9 cellular contexts compared by ENCODE assay signal in genomic region chr3:176663819-176664218, GRCh38.
DNase-seq lines count a peak whose midpoint lies in the region; ATAC-seq and TF ChIP-seq lines count a peak whose summit lies in the region.
"Had no signal": no experiment of that assay in that cellular context is flagged by ENCODE, and none has a peak within 500 bp of the region (broad histone marks: within the 10 kb centered on the region; RNA-seq: fewer than 3 reads in every experiment).

No MANE protein-coding gene starts in this region.

- 11% methylated on average over 5 of the region's 5 CpGs for WGBS in SK-N-SH (ENCODE audit: low lambda C conversion rate)

- no peak overlapping the region for H2AFZ ChIP-seq in SK-N-SH (ENCODE audit: low read depth)

- no peaks in the 10 kb centered on the region for H3K79me2 ChIP-seq in SK-N-SH (ENCODE audit: insufficient read depth)

- no peak overlapping the region for H3K4me3 ChIP-seq in SK-N-SH (ENCODE audit: low read depth in 2 of 2, low read length in 1 of 2)
- no peak overlapping the region for H3K4me3 ChIP-seq in naive thymus-derived CD4-positive, alpha-beta T cell (ENCODE audit: low read length)

- no peak overlapping the region; a peak in 1 of 4 replicates for H3K27ac ChIP-seq in SK-N-SH (ENCODE audit: low read depth in 2 of 2, low read length in 1 of 2)
- H3K27ac ChIP-seq in naive thymus-derived CD4-positive, alpha-beta T cell (ENCODE audit: low read depth, low read length), result no peak overlapping the region

- no peak overlapping the region for H3K27ac Mint-ChIP-seq in naive thymus-derived CD4-positive, alpha-beta T cell
- H3K27ac Mint-ChIP-seq: T-helper 1 cell treated with Interleukin-12 subunit alpha and Interleukin-12 subunit beta and Interleukin-4 antibody, amounts not matched to agents 30 μg/mL and 1 μg/mL, for 36 hours had no signal

- no peaks in the 10 kb centered on the region for H3K36me3 Mint-ChIP-seq in naive thymus-derived CD4-positive, alpha-beta T cell

- TF ChIP-seq EP300 in SK-N-SH (IDR thresholded peaks at IDR 0.05; ENCODE audit: borderline replicate concordance in 1 of 2, low read depth in 1 of 2, low read length in 1 of 2), result no peak

- no peaks in the 10 kb centered on the region for H4K20me1 ChIP-seq in SK-N-SH (ENCODE audit: insufficient read depth)

- CTCF ChIA-PET in SK-N-SH (lab: Yijun Ruan, JAX), result interaction anchor here (0.6 to 2.7 kb wide), 14 partner anchors 8 to 1307 kb away, joined by 3 to 14 read pairs (median 4); no protein-coding TSS in a partner anchor
- CTCF ChIA-PET in naive thymus-derived CD4-positive, alpha-beta T cell (lab: Charles Lee), result no interaction called here

- no peaks in the 10 kb centered on the region for H3K4me1 Mint-ChIP-seq in naive thymus-derived CD4-positive, alpha-beta T cell

- H3K9me2 ChIP-seq in SK-N-SH, result no peaks in the 10 kb centered on the region

- peak; percentile 48 for TF ChIP-seq CTCF in SK-N-SH (IDR thresholded peaks at IDR 0.05)

- TF ChIP-seq RAD21 in SK-N-SH (IDR thresholded peaks at IDR 0.05; ENCODE audit: low read length), result peak; percentile 81

- no peaks in the 10 kb centered on the region for H3F3A ChIP-seq in SK-N-SH (replicated peaks; ENCODE audit: insufficient read depth)

- no peak overlapping the region for H3K4me3 Mint-ChIP-seq in naive thymus-derived CD4-positive, alpha-beta T cell
- H3K4me3 Mint-ChIP-seq: T-helper 1 cell treated with Interleukin-12 subunit alpha and Interleukin-12 subunit beta and Interleukin-4 antibody, amounts not matched to agents 30 μg/mL and 1 μg/mL, for 36 hours had no signal

- H3K9me3 ChIP-seq in SK-N-SH, result peaks cover 4% of the 10 kb centered on the region; the same call in 1 of the 2 replicates
- no peaks in the 10 kb centered on the region for H3K9me3 ChIP-seq in naive thymus-derived CD4-positive, alpha-beta T cell (ENCODE audit: control insufficient read depth in 2 of 3, low read length in 3 of 3)

- no peak for ATAC-seq in GM19324 (IDR thresholded peaks at IDR 0.05; ENCODE audit: low FRiP score, unreplicated experiment)
- no peak for ATAC-seq in naive thymus-derived CD4-positive, alpha-beta T cell

- DNase-seq in GM04504 (ENCODE audit: low read depth), result peak; percentile 51
- peak; percentile 35 for DNase-seq in NCI-H1092 (lab: John Stamatoyannopoulos, UW)
- peak; percentile 29 for DNase-seq in SK-N-SH
- peak; percentile 10 for DNase-seq in glomerular visceral epithelial cell (ENCODE audit: extremely low spot score)
- peak; percentile 41 for DNase-seq in stromal cell of bone marrow (ENCODE audit: low read depth)
- DNase-seq in naive thymus-derived CD4-positive, alpha-beta T cell, result no peak
- DNase-seq in T-helper 2 cell, result no peak

- no peak overlapping the region for H3K4me2 ChIP-seq in SK-N-SH

- peaks cover 0 to 15% (median 0%) of the 10 kb centered on the region in 11 donors for H3K9me3 Mint-ChIP-seq in naive thymus-derived CD4-positive, alpha-beta T cell
- H3K9me3 Mint-ChIP-seq: T-helper 1 cell treated with Interleukin-12 subunit alpha and Interleukin-12 subunit beta and Interleukin-4 antibody, amounts not matched to agents 30 μg/mL and 1 μg/mL, for 36 hours had no signal

- H3K27me3 ChIP-seq in SK-N-SH (ENCODE audit: insufficient read depth), result no peaks in the 10 kb centered on the region
- no peaks in the 10 kb centered on the region for H3K27me3 ChIP-seq in naive thymus-derived CD4-positive, alpha-beta T cell (ENCODE audit: control insufficient read depth in 2 of 2, insufficient read depth in 2 of 2, low read length in 2 of 2)

- H3K27me3 Mint-ChIP-seq in naive thymus-derived CD4-positive, alpha-beta T cell, result peaks cover 0 to 18% (median 3%) of the 10 kb centered on the region in 5 donors

- intact Hi-C loops in naive thymus-derived CD4-positive, alpha-beta T cell (cut with micrococcal nuclease), result no loop called here

- H3K9ac ChIP-seq in SK-N-SH, result no peak overlapping the region

- peaks cover 0 to 5% of the 10 kb centered on the region in 2 experiments; a peak in 2 of 4 replicates for H3K4me1 ChIP-seq in SK-N-SH (ENCODE audit: control insufficient read depth in 1 of 2, insufficient read depth in 2 of 2, low read depth in 1 of 2, low read length in 1 of 2)
- no peaks in the 10 kb centered on the region for H3K4me1 ChIP-seq in naive thymus-derived CD4-positive, alpha-beta T cell (ENCODE audit: control insufficient read depth in 2 of 2, insufficient read depth in 2 of 2, low read length in 2 of 2)

- H3K36me3 ChIP-seq in SK-N-SH (replicated peaks in 1 of 2; ENCODE audit: control insufficient read depth in 1 of 2, insufficient read depth in 2 of 2, low read length in 1 of 2), result no peaks in the 10 kb centered on the region
- H3K36me3 ChIP-seq in naive thymus-derived CD4-positive, alpha-beta T cell (ENCODE audit: control insufficient read depth in 2 of 3, insufficient read depth in 3 of 3, low read length in 3 of 3), result no peaks in the 10 kb centered on the region

- POLR2A ChIA-PET in SK-N-SH (lab: Yijun Ruan, JAX), result no interaction called here
- POLR2A ChIA-PET in naive thymus-derived CD4-positive, alpha-beta T cell (lab: Charles Lee), result no interaction called here

TF ChIP-seq in SK-N-SH, 30 proteins besides CTCF, POLR2A, EP300 and RAD21:
- TF ChIP-seq USF2 (IDR thresholded peaks at IDR 0.05; ENCODE audit: borderline replicate concordance, low read depth, low read length) (no peak), RFX5 (IDR thresholded peaks at IDR 0.05; ENCODE audit: low read length) (no peak), POLR2AphosphoS5 (IDR thresholded peaks at IDR 0.05; ENCODE audit: low read depth, low read length) (no peak), ELF1 (IDR thresholded peaks at IDR 0.05) (no peak), RCOR1 (IDR thresholded peaks at IDR 0.05; ENCODE audit: low read length) (no peak), ZBTB33 (IDR thresholded peaks at IDR 0.05; ENCODE audit: borderline replicate concordance, low read depth) (no peak), YY1 (IDR thresholded peaks at IDR 0.05; ENCODE audit: low read depth) (no peak), SMC3 (IDR thresholded peaks at IDR 0.05; ENCODE audit: low read depth, low read length) (peak; percentile 28; the same call in 1 of the 2 replicates), MAX (IDR thresholded peaks at IDR 0.05; ENCODE audit: low read depth) (no peak)

Comparison
In these comparisons a context has a peak if more than half of its experiments do, and no peak if none do; other contexts are left out.
1. DNase-seq: peak in GM04504 (single experiment), NCI-H1092 (single experiment), SK-N-SH (single experiment), glomerular visceral epithelial cell (single experiment) and stromal cell of bone marrow (single experiment); none in naive thymus-derived CD4-positive, alpha-beta T cell (0 of 9) and T-helper 2 cell (0 of 5).